In the genomic region with DNA sequence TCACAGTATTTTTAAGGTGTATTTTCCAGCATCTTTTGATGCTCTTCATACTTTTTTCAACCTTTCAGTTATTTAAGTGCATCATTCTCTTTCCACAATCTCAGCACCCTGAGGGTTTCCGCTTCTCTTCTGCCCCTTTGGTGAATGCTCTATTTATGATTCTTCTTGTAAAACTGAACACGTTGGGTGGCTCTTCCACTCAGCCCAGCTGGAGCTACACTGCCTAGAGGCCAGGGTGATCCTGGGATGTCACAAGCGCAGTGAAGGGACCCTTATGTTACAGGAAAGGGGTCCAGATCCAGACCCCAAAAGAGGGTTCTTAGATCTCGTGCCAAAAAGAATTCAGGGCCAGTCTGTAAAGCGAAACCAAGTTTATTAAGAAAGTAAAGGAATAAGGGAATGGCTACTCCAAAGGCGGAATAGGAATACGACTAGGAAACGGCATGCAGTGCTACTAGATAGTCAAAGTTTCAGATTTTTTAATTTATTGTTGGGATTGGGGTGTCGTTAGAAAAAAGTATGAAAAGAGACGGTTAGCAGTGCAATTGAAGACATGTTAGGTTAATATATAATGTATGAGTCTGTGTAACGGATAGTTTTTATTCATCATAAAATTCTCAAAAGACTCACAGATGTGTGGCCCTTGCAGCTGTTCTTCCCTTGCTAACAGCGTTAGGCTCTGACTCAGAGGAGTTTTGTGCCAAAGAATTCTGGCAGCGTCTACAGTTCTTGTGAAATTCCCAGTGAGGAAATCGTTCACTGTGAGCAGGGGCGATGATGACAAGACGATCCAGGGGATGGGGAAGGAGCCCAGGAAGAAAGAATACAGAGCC, we compare ENCODE assay signal across 9 cellular contexts. TPM values are rescaled to one million over a fixed set of nuclear protein-coding genes. Genes with fewer than 3 reads are reported as not detected.
DNase-seq lines count a peak whose midpoint lies in the region; ATAC-seq, FAIRE-seq and TF ChIP-seq lines count a peak whose summit lies in the region.
"Had no signal": no experiment of that assay in that cellular context is flagged by ENCODE, and none has a peak within 500 bp of the region (broad histone marks: within the 10 kb centered on the region; RNA-seq: fewer than 3 reads in every experiment).

No MANE protein-coding gene starts in this region.

- H3K27ac ChIP-seq in A549 (peak overlapping the region; percentile 12 to 69; a peak in 3 of 6 replicates), mesenchymal stem cell (ENCODE audit: low read length, poor library complexity, severe bottlenecking) (peak overlapping the region; percentile 87)
- H3K27ac ChIP-seq: C4-2B had no signal

- H3K27me3 ChIP-seq in mesenchymal stem cell (ENCODE audit: control insufficient read depth in 1 of 2, insufficient read depth in 1 of 2, low read length in 2 of 2), result no peaks in the 10 kb centered on the region

- H3K4me2 ChIP-seq in A549 (peak overlapping the region; percentile 74), mesenchymal stem cell (ENCODE audit: low read length, poor library complexity, severe bottlenecking) (no peak overlapping the region)

- H2BK120ac ChIP-seq in mesenchymal stem cell (ENCODE audit: low read depth, low read length), result no peak overlapping the region

- ATAC-seq in A549 (peak; percentile 93 to 100), GM18907 (IDR thresholded peaks at IDR 0.05; ENCODE audit: unreplicated experiment) (no peak), GM21786 (IDR thresholded peaks at IDR 0.05; ENCODE audit: unreplicated experiment) (no peak), HG03378 (IDR thresholded peaks at IDR 0.05; ENCODE audit: unreplicated experiment) (no peak)

- no peak for TF ChIP-seq RAD21 in A549 (conservative IDR thresholded peaks at IDR 0.05 in 1 of 2, IDR thresholded peaks at IDR 0.05 in 1 of 2)

- H3K4me3 Mint-ChIP-seq in dendritic cell treated with granulocyte-macrophage colony-stimulating factor and Interleukin-4, amounts not matched to agents 40 ng/mL and 50 ng/mL, for 4 days, result no peak overlapping the region

- H3K9me3 ChIP-seq in A549 (no peaks in the 10 kb centered on the region), mesenchymal stem cell (ENCODE audit: control insufficient read depth, low read length) (no peaks in the 10 kb centered on the region)

- no peak overlapping the region for H2BK12ac ChIP-seq in mesenchymal stem cell (ENCODE audit: low read length in 2 of 2)

- H3K36me3 ChIP-seq in mesenchymal stem cell (ENCODE audit: control insufficient read depth in 1 of 2, insufficient read depth in 2 of 2, low read depth in 1 of 2, low read length in 2 of 2), result no peaks in the 10 kb centered on the region

- WGBS in A549 (ENCODE audit: missing lambda C conversion rate), result 36% methylated on average over 15 of the region's 16 CpGs
- 66% methylated on average over 13 of the region's 16 CpGs for WGBS in mesenchymal stem cell

- H3K27ac Mint-ChIP-seq in dendritic cell treated with granulocyte-macrophage colony-stimulating factor and Interleukin-4, amounts not matched to agents 40 ng/mL and 50 ng/mL, for 4 days, result peak overlapping the region; percentile 15

- H3K18ac ChIP-seq in mesenchymal stem cell (ENCODE audit: low read depth in 1 of 2, low read length in 2 of 2), result peak overlapping the region in 1 of 2 experiments; percentile 37

- no peak overlapping the region for H3K14ac ChIP-seq in mesenchymal stem cell (ENCODE audit: low read length in 2 of 2)

- no peak for TF ChIP-seq EP300 in A549 (IDR thresholded peaks at IDR 0.05)

- no peak overlapping the region for H3K23ac ChIP-seq in mesenchymal stem cell (ENCODE audit: low read length in 2 of 2)

- H2BK5ac ChIP-seq in mesenchymal stem cell (ENCODE audit: low read depth, low read length, poor library complexity, severe bottlenecking), result peak overlapping the region; percentile 53

- peaks cover 21% of the 10 kb centered on the region for H3K4me1 Mint-ChIP-seq in dendritic cell treated with granulocyte-macrophage colony-stimulating factor and Interleukin-4, amounts not matched to agents 40 ng/mL and 50 ng/mL, for 4 days (ENCODE audit: low read depth)

- POLR2A ChIA-PET in A549 (lab: Yijun Ruan, JAX), result interaction anchor here (0.6 kb wide), 1 partner anchor 11 kb away, joined by 5 read pairs; no protein-coding TSS in a partner anchor

- TF ChIP-seq CTCF in A549 (IDR thresholded peaks at IDR 0.05), result no peak
- no peak for TF ChIP-seq CTCF in NB4 (IDR thresholded peaks at IDR 0.05; ENCODE audit: low read depth, low read length)

- H3K9ac ChIP-seq in mesenchymal stem cell (ENCODE audit: low read length), result peak overlapping the region; percentile 86

- H2BK15ac ChIP-seq in mesenchymal stem cell (ENCODE audit: low read depth, poor library complexity, severe bottlenecking), result no peak overlapping the region

- peak overlapping the region; percentile 40 for H2AK5ac ChIP-seq in mesenchymal stem cell (ENCODE audit: low read length, severe bottlenecking)

- H3K9me3 Mint-ChIP-seq in dendritic cell treated with granulocyte-macrophage colony-stimulating factor and Interleukin-4, amounts not matched to agents 40 ng/mL and 50 ng/mL, for 4 days, result no peaks in the 10 kb centered on the region

- H3K4me1 ChIP-seq in A549 (peaks cover 15% of the 10 kb centered on the region), mesenchymal stem cell (ENCODE audit: control insufficient read depth, insufficient read depth, low read depth, low read length) (peaks cover 6% of the 10 kb centered on the region)

- TF ChIP-seq POLR2A in A549 (IDR thresholded peaks at IDR 0.05; ENCODE audit: low read length) (no peak), NB4 (IDR thresholded peaks at IDR 0.05; ENCODE audit: extremely low read depth, insufficient read length) (no peak)

- H4K8ac ChIP-seq in mesenchymal stem cell (ENCODE audit: low read length), result no peak overlapping the region

- no peaks in the 10 kb centered on the region for H3K36me3 Mint-ChIP-seq in dendritic cell treated with granulocyte-macrophage colony-stimulating factor and Interleukin-4, amounts not matched to agents 40 ng/mL and 50 ng/mL, for 4 days (ENCODE audit: low read depth)

- no peak for FAIRE-seq in A549 (lab: Jason Lieb, UNC)

- no peaks in the 10 kb centered on the region for H3K27me3 Mint-ChIP-seq in dendritic cell treated with granulocyte-macrophage colony-stimulating factor and Interleukin-4, amounts not matched to agents 40 ng/mL and 50 ng/mL, for 4 days

- H3K4me3 ChIP-seq in A549 (no peak overlapping the region), NB4 (ENCODE audit: low read depth, low read length) (no peak overlapping the region), mesenchymal stem cell (ENCODE audit: insufficient read depth in 1 of 2, low read depth in 1 of 2, low read length in 2 of 2) (peak overlapping the region in 1 of 2 experiments; percentile 76)

- CTCF ChIA-PET in A549 (lab: Yijun Ruan, JAX), result no interaction called here

- DNase-seq in A549 (ENCODE audit: low read depth in 1 of 2, low spot score in 1 of 2) (peak; percentile 59 to 76), NB4 (ENCODE audit: low read depth) (peak; percentile 67), mesenchymal stem cell (peak; percentile 97), T-helper 9 cell (no peak)

- intact Hi-C loops in dendritic cell treated with granulocyte-macrophage colony-stimulating factor and Interleukin-4, amounts not matched to agents 40 ng/mL and 50 ng/mL, for 4 days (cut with micrococcal nuclease), result no loop called here

- H4K91ac ChIP-seq in mesenchymal stem cell (ENCODE audit: low read length), result no peak overlapping the region

- H3K4ac ChIP-seq in mesenchymal stem cell (ENCODE audit: low read depth in 1 of 2, low read length in 2 of 2), result no peak overlapping the region

- no peak overlapping the region for H2AFZ ChIP-seq in mesenchymal stem cell (ENCODE audit: low read depth, low read length)

- H3K79me1 ChIP-seq in mesenchymal stem cell (replicated peaks; ENCODE audit: low read length, poor library complexity, severe bottlenecking), result no peaks in the 10 kb centered on the region

TF ChIP-seq in A549, 52 proteins besides CTCF, POLR2A, EP300 and RAD21 (continues in another document):
- TF ChIP-seq FOSB (CRISPR knock-in tag; IDR thresholded peaks at IDR 0.05) (no peak), FOSL2 (IDR thresholded peaks at IDR 0.05) (0 out of 2 replicates have a peak, but pooled peaks have one; percentile 20), FOSL2 (CRISPR knock-in tag; IDR thresholded peaks at IDR 0.05) (peak; percentile 63), CBX8 (IDR thresholded peaks at IDR 0.05) (no peak), RARB (CRISPR knock-in tag; IDR thresholded peaks at IDR 0.05) (no peak), CEBPB (IDR thresholded peaks at IDR 0.05) (peak; percentile 81 to 92; a peak in 3 of 4 replicates)
- TF ChIP-seq, protein P1, sequence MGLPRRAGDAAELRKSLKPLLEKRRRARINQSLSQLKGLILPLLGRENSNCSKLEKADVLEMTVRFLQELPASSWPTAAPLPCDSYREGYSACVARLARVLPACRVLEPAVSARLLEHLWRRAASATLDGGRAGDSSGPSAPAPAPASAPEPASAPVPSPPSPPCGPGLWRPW (IDR thresholded peaks at IDR 0.05), result peak; percentile 51; the same call in 1 of the 2 replicates

RNA-seq across cellular contexts. Expression of a gene that starts 14.4 kb away (rescaled TPM):
- polyA plus RNA-seq in A549 (2011; rRNA removed), result not detected in 2 replicates
- not detected in 2 replicates for polyA plus RNA-seq in A549 (2012; cell fraction: cytosol; rRNA removed)
- polyA plus RNA-seq in A549 (2012; cell fraction: nucleus; rRNA removed), result not detected in 2 replicates
- polyA plus RNA-seq in A549 (2017; fragmentation: RNase III; extraction: RNeasy Plus Mini Kit Qiagen cat#74134 plus additional on column Dnase treatment), result not detected in 3 replicates
- polyA minus RNA-seq in A549 (2011; rRNA and poly(A)+ RNA removed), result not detected in 2 replicates
- polyA plus RNA-seq in mesenchymal stem cell (2013, experiment 1 of 2), result 0.54 TPM
- 0.60 TPM for polyA plus RNA-seq in mesenchymal stem cell (2013, experiment 2 of 2)

RNA-seq across cellular contexts. Expression of a gene that starts 34.6 kb away (rescaled TPM):
- polyA plus RNA-seq in A549 (2011; rRNA removed), result 16.3 and 19.6 TPM in 2 replicates
- 14.8 and 18.0 TPM in 2 replicates for polyA plus RNA-seq in A549 (2012; cell fraction: cytosol; rRNA removed)
- polyA plus RNA-seq in A549 (2012; cell fraction: nucleus; rRNA removed), result 13.3 and 13.8 TPM in 2 replicates
- polyA plus RNA-seq in A549 (2017; fragmentation: RNase III; extraction: RNeasy Plus Mini Kit Qiagen cat#74134 plus additional on column Dnase treatment), result 3.9 to 5.7 TPM (median 4.3 TPM) in 3 replicates
- polyA minus RNA-seq in A549 (2011; rRNA and poly(A)+ RNA removed), result 6.9 and 13.2 TPM in 2 replicates
- 10.6 TPM for polyA plus RNA-seq in mesenchymal stem cell (2013, experiment 1 of 2)
- polyA plus RNA-seq in mesenchymal stem cell (2013, experiment 2 of 2), result 10.5 TPM

RNA-seq across cellular contexts. Expression of a gene that starts 46.7 kb away (rescaled TPM):
- 14.8 and 17.1 TPM in 2 replicates for polyA plus RNA-seq in A549 (2011; rRNA removed)
- 19.5 and 22.0 TPM in 2 replicates for polyA plus RNA-seq in A549 (2012; cell fraction: cytosol; rRNA removed)
- 13.3 and 14.3 TPM in 2 replicates for polyA plus RNA-seq in A549 (2012; cell fraction: nucleus; rRNA removed)
- 20.7 to 22.8 TPM (median 22.0 TPM) in 3 replicates for polyA plus RNA-seq in A549 (2017; fragmentation: RNase III; extraction: RNeasy Plus Mini Kit Qiagen cat#74134 plus additional on column Dnase treatment)
- polyA minus RNA-seq in A549 (2011; rRNA and poly(A)+ RNA removed), result 12.9 and 13.3 TPM in 2 replicates
- polyA plus RNA-seq in mesenchymal stem cell (2013, experiment 1 of 2), result 38.6 TPM
- polyA plus RNA-seq in mesenchymal stem cell (2013, experiment 2 of 2), result 39.6 TPM

Comparison
In these comparisons a context has a peak if more than half of its experiments do, and no peak if none do; other contexts are left out.
1. ATAC-seq: peak in A549 (2 of 2); none in GM18907 (single experiment), GM21786 (single experiment) and HG03378 (single experiment).